ENCODE assay signal across 9 cellular contexts in genomic region chr20:38601216-38602184, GRCh38. TPM values are rescaled to one million over a fixed set of nuclear protein-coding genes. Genes with fewer than 3 reads are reported as not detected.
A peak's percentile ranks its signal among the peaks of the same experiment; 100 is the strongest.
DNase-seq lines count a peak whose midpoint lies in the region; ATAC-seq, FAIRE-seq and TF ChIP-seq lines count a peak whose summit lies in the region.
"Had no signal": no experiment of that assay in that cellular context is flagged by ENCODE, and none has a peak within 500 bp of the region (broad histone marks: within the 10 kb centered on the region; RNA-seq: fewer than 3 reads in every experiment).

Gene ARHGAP40, plus strand, starts transcription at chr20:38601809.

- peak within 1 kb of the TSS; percentile 75 for H2AFZ ChIP-seq in IMR-90 (replicated peaks; ENCODE audit: low read length, poor library complexity)

- H4K5ac ChIP-seq in IMR-90 (ENCODE audit: low read depth, low read length), result no peak within 1 kb of the TSS
- no peak within 1 kb of the TSS for H4K5ac ChIP-seq in mesendoderm (ENCODE audit: low read length)

- no TSS peak for BruUV-seq in IMR-90 (replicated peaks; lab: Mats Ljungman, UMichigan)

- no peak within 1 kb of the TSS for H3K4me3 ChIP-seq in IMR-90 (ENCODE audit: insufficient read depth, low read depth, low read length)
- no peak within 1 kb of the TSS for H3K4me3 ChIP-seq in body of pancreas
- peak within 1 kb of the TSS; percentile 49 for H3K4me3 ChIP-seq in mesendoderm (ENCODE audit: low read length)

- H3K4me2 ChIP-seq in IMR-90 (ENCODE audit: low read depth, low read length) (no peak within 1 kb of the TSS), mesendoderm (ENCODE audit: low read length) (peak within 1 kb of the TSS; percentile 75)

- TF ChIP-seq CTCF in IMR-90 (conservative IDR thresholded peaks at IDR 0.05; ENCODE audit: low read depth, low read length) (no peak; the same call in 1 of the 2 replicates), body of pancreas (IDR thresholded peaks at IDR 0.05) (peak in 1 of 7 experiments; percentile 8)

- peak; percentile 53 for DNase-seq in GM12891 (ENCODE audit: insufficient read length, low spot score)
- no peak for DNase-seq in IMR-90
- DNase-seq in body of pancreas, result peak in 1 of 4 donors; percentile 13
- DNase-seq in mesendoderm, result peak; percentile 78
- DNase-seq in mucosa of gallbladder (ENCODE audit: low spot score), result no peak
- DNase-seq in RCC 7860 (ENCODE audit: low spot score), result no peak

- TF ChIP-seq POLR2A in GM12891 (IDR thresholded peaks at IDR 0.05; ENCODE audit: low read depth, low read length) (no peak), IMR-90 (IDR thresholded peaks at IDR 0.05; ENCODE audit: low read depth, low read length) (no peak), body of pancreas (IDR thresholded peaks at IDR 0.05) (no peak)

- H3K9me3 ChIP-seq in IMR-90 (ENCODE audit: control insufficient read depth, insufficient read depth, low read length), result no peaks in the 10 kb centered on the region
- H3K9me3 ChIP-seq in body of pancreas, result no peaks in the 10 kb centered on the region

- H3K79me1 ChIP-seq in IMR-90 (ENCODE audit: low read depth in 1 of 2, low read length in 2 of 2) (no peaks in the 10 kb centered on the region), mesendoderm (ENCODE audit: low read length) (peaks cover 5% of the 10 kb centered on the region)

- no peak within 1 kb of the TSS for H3K4ac ChIP-seq in IMR-90 (ENCODE audit: low read depth, low read length)
- peak within 1 kb of the TSS; percentile 91 for H3K4ac ChIP-seq in mesendoderm (ENCODE audit: low read depth, low read length)

- CTCF ChIA-PET in IMR-90 (lab: Yijun Ruan, JAX), result no interaction called here

- H3K18ac ChIP-seq in IMR-90 (ENCODE audit: low read depth, low read length), result no peak within 1 kb of the TSS
- H3K18ac ChIP-seq in mesendoderm (ENCODE audit: low read length), result peak within 1 kb of the TSS; percentile 91

- in situ Hi-C loops in IMR-90 (cut with MboI; ENCODE audit: low sequenced_read_pairs), result no loop called here

- FAIRE-seq in GM12891 (lab: Jason Lieb, UNC) (no peak), RCC 7860 (lab: Jason Lieb, UNC) (no peak)

- dilution Hi-C loops in IMR-90 (cut with HindIII; ENCODE audit: low sequenced_read_pairs, unreplicated experiment), result no loop called here

- POLR2A ChIA-PET in IMR-90 (lab: Charles Lee; ENCODE audit: unreplicated experiment), result no interaction called here

- H3K4me1 ChIP-seq in IMR-90 (ENCODE audit: control insufficient read depth, insufficient read depth, low read length), result no peaks in the 10 kb centered on the region
- peaks cover 10% of the 10 kb centered on the region for H3K4me1 ChIP-seq in body of pancreas
- H3K4me1 ChIP-seq in mesendoderm (ENCODE audit: control insufficient read depth, low read depth, low read length), result peaks cover 27% of the 10 kb centered on the region

- H2BK120ac ChIP-seq in IMR-90 (ENCODE audit: low read depth, low read length) (no peak within 1 kb of the TSS), mesendoderm (ENCODE audit: low read depth, low read length) (peak within 1 kb of the TSS; percentile 82)

- H2AK5ac ChIP-seq in IMR-90 (ENCODE audit: low read depth, low read length) (no peak within 1 kb of the TSS), mesendoderm (ENCODE audit: low read length) (peak within 1 kb of the TSS; percentile 95)

- H4K8ac ChIP-seq in IMR-90 (ENCODE audit: low read depth in 2 of 2, low read length in 2 of 2) (no peak within 1 kb of the TSS), mesendoderm (ENCODE audit: low read depth, low read length) (peak within 1 kb of the TSS; percentile 29)

- 8% methylated on average over 15 of the region's 42 CpGs; no CpG with 5 or more reads in 1 of the 2 experiments for WGBS in IMR-90 (ENCODE audit: extremely low coverage in 2 of 2, insufficient read length in 1 of 2), 2 experiments
- WGBS in body of pancreas, 2 donors, result 19 to 20% methylated on average over 26 to 42 of the region's 42 CpGs
- no CpG with 5 or more reads among the region's 42 CpGs for WGBS in mesendoderm (ENCODE audit: extremely low coverage, insufficient coverage, low lambda C conversion rate)

- H3K27ac ChIP-seq in IMR-90 (ENCODE audit: insufficient read depth, low read length) (no peak within 1 kb of the TSS), body of pancreas (no peak within 1 kb of the TSS), mesendoderm (ENCODE audit: low read depth, low read length) (peak within 1 kb of the TSS; percentile 74)

- H3K9ac ChIP-seq in IMR-90 (ENCODE audit: low read depth, low read length) (no peak within 1 kb of the TSS), mesendoderm (ENCODE audit: low read length) (peak within 1 kb of the TSS; percentile 84)

- peaks cover 38% of the 10 kb centered on the region for H3K27me3 ChIP-seq in IMR-90 (ENCODE audit: control insufficient read depth, insufficient read depth, low read length)
- H3K27me3 ChIP-seq in body of pancreas, result no peaks in the 10 kb centered on the region
- H3K27me3 ChIP-seq in mesendoderm (ENCODE audit: insufficient read depth, low read length, poor library complexity), result no peaks in the 10 kb centered on the region

- H2BK15ac ChIP-seq in IMR-90 (ENCODE audit: low read depth, low read length) (no peak within 1 kb of the TSS), mesendoderm (replicated peaks; ENCODE audit: low read depth) (no peak within 1 kb of the TSS)

- H3K36me3 ChIP-seq in IMR-90 (ENCODE audit: control insufficient read depth, insufficient read depth, low read length) (no peaks in the 10 kb centered on the region), body of pancreas (replicated peaks in 1 of 2; ENCODE audit: insufficient read depth in 1 of 2, low read depth in 2 of 2) (no peaks in the 10 kb centered on the region), mesendoderm (ENCODE audit: control insufficient read depth, insufficient read depth, low read length) (no peaks in the 10 kb centered on the region)

- H3K79me2 ChIP-seq in mesendoderm (ENCODE audit: control insufficient read depth, insufficient read depth, low read length), result peaks cover 16% of the 10 kb centered on the region

- H3K14ac ChIP-seq in IMR-90 (replicated peaks; ENCODE audit: low read depth, low read length), result no peak within 1 kb of the TSS

- ATAC-seq in IMR-90 (ENCODE audit: low read depth) (peak; percentile 49), body of pancreas (peak; percentile 17), GM18861 (IDR thresholded peaks at IDR 0.05; ENCODE audit: unreplicated experiment) (no peak), GM18519 (IDR thresholded peaks at IDR 0.05; ENCODE audit: low FRiP score, unreplicated experiment) (no peak)

- H3K56ac ChIP-seq in IMR-90 (ENCODE audit: extremely low read depth, insufficient read depth, low read length) (no peak within 1 kb of the TSS), mesendoderm (ENCODE audit: low read length) (peak within 1 kb of the TSS; percentile 97)

- no peaks in the 10 kb centered on the region for H3K9me1 ChIP-seq in IMR-90 (ENCODE audit: insufficient read depth, low read length)

- H2BK5ac ChIP-seq in IMR-90 (ENCODE audit: low read depth, low read length, poor library complexity, severe bottlenecking) (no peak within 1 kb of the TSS), mesendoderm (ENCODE audit: low read length) (peak within 1 kb of the TSS; percentile 96)

- H3K23ac ChIP-seq in IMR-90 (ENCODE audit: low read depth, low read length), result no peak within 1 kb of the TSS
- H3K23ac ChIP-seq in mesendoderm (ENCODE audit: low read length), result peak within 1 kb of the TSS; percentile 90

- no peak within 1 kb of the TSS for H4K91ac ChIP-seq in IMR-90 (ENCODE audit: insufficient read depth, low read depth, low read length)

- H2BK20ac ChIP-seq in IMR-90 (ENCODE audit: low read depth, low read length), result no peak within 1 kb of the TSS

- intact Hi-C loops in IMR-90 (cut with micrococcal nuclease) (no loop called here), body of pancreas (cut with DNase I) (no loop called here)

- TF ChIP-seq RAD21 in IMR-90 (IDR thresholded peaks at IDR 0.05; ENCODE audit: low read length), result no peak

- no peak within 1 kb of the TSS for H2AK9ac ChIP-seq in IMR-90 (replicated peaks; ENCODE audit: low read depth, low read length, poor library complexity)

- no peaks in the 10 kb centered on the region for H4K20me1 ChIP-seq in IMR-90 (ENCODE audit: insufficient read depth, low read length)

TF ChIP-seq in GM12891, 5 proteins besides CTCF, POLR2A, EP300 and RAD21:
- TF ChIP-seq POU2F2 (IDR thresholded peaks at IDR 0.05; ENCODE audit: low read depth, low read length) (no peak), POLR2AphosphoS5 (IDR thresholded peaks at IDR 0.05; ENCODE audit: low read depth, low read length) (no peak), SPI1 (IDR thresholded peaks at IDR 0.05; ENCODE audit: low read depth, low read length) (no peak), TAF1 (IDR thresholded peaks at IDR 0.05; ENCODE audit: low read depth, low read length) (no peak), PAX5 (IDR thresholded peaks at IDR 0.05; ENCODE audit: insufficient read depth, low read length, severe bottlenecking) (no peak)

TF ChIP-seq in IMR-90, 13 proteins besides CTCF, POLR2A, EP300 and RAD21 (continues in another document):
- TF ChIP-seq RFX5 (IDR thresholded peaks at IDR 0.05; ENCODE audit: low read depth, low read length), result no peak
- TF ChIP-seq MXI1 (IDR thresholded peaks at IDR 0.05; ENCODE audit: borderline replicate concordance, low read depth, low read length), result no peak
- TF ChIP-seq, protein P1, sequence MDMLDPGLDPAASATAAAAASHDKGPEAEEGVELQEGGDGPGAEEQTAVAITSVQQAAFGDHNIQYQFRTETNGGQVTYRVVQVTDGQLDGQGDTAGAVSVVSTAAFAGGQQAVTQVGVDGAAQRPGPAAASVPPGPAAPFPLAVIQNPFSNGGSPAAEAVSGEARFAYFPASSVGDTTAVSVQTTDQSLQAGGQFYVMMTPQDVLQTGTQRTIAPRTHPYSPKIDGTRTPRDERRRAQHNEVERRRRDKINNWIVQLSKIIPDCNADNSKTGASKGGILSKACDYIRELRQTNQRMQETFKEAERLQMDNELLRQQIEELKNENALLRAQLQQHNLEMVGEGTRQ (IDR thresholded peaks at IDR 0.05; ENCODE audit: low read depth, low read length), result no peak
- TF ChIP-seq SMC3 (IDR thresholded peaks at IDR 0.05; ENCODE audit: low read depth, low read length), result no peak
- no peak for TF ChIP-seq MAZ (IDR thresholded peaks at IDR 0.05; ENCODE audit: borderline replicate concordance, low read depth, low read length)
- TF ChIP-seq CHD1 (IDR thresholded peaks at IDR 0.05; ENCODE audit: low read depth, low read length), result no peak
- no peak for TF ChIP-seq MAFK (IDR thresholded peaks at IDR 0.05; ENCODE audit: low read depth, low read length)
- no peak for TF ChIP-seq FOS (IDR thresholded peaks at IDR 0.05; ENCODE audit: low read depth, low read length)

RNA-seq across cellular contexts. Expression of gene ARHGAP40, which starts in this region (rescaled TPM):
- 0.15 TPM for polyA plus RNA-seq in GM12891 (2012; ENCODE audit: low read depth, missing spikeins)
- total RNA-seq in IMR-90 (2012; rRNA removed), result not detected in 2 replicates
- polyA plus RNA-seq in IMR-90 (2012; rRNA removed), result not detected in 2 replicates
- not detected in 2 replicates for polyA plus RNA-seq in IMR-90 (2012; cell fraction: cytosol; rRNA removed)
- polyA plus RNA-seq in IMR-90 (2012; cell fraction: nucleus; rRNA removed; ENCODE audit: low replicate concordance), result not detected in 2 replicates
- total RNA-seq in body of pancreas, result not detected
- polyA plus RNA-seq in mesendoderm (2013, experiment 1 of 2), result 12.3 TPM
- polyA plus RNA-seq in mesendoderm (2013, experiment 2 of 2), result 13.1 TPM
- total RNA-seq in mucosa of gallbladder, result not detected
- total RNA-seq: RPMI7951 had no signal

Comparison
In these comparisons a context has a peak if more than half of its experiments do, and no peak if none do; other contexts are left out.
1. Peak in ATAC-seq in IMR-90; RNA of the gene not detected or under 1 TPM.
2. Peak in ATAC-seq in body of pancreas; RNA of the gene not detected or under 1 TPM.
3. DNase-seq: peak in GM12891 (single experiment) and mesendoderm (single experiment); none in IMR-90 (single experiment), mucosa of gallbladder (single experiment) and RCC 7860 (single experiment).